In the genomic region with DNA sequence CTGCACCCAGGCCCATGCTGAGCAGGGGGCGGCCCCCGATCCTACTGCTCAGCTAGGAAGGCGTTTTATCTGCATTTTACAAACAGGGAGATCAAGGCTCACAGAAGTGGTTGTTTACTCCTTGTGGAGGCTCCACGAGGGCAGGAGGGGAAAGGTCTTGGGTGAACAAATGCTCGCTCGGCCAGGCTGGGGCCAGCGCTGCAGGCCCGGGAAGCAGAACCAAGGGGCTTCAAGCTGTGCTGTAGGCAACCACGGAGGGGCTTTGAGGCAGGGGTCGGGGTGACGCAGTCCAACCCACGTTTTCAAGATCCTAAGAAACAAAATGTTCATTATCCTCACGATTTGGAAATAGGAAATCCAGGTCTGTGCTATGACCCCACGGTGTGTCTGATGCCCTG, we compare ENCODE assay signal across 1 cellular context.
TF ChIP-seq lines count a peak whose summit lies in the region.

No MANE protein-coding gene starts in this region.

TF ChIP-seq in GM23338, 12 proteins besides CTCF, POLR2A, EP300 and RAD21 (continued from another document):
- TF ChIP-seq, protein P1, sequence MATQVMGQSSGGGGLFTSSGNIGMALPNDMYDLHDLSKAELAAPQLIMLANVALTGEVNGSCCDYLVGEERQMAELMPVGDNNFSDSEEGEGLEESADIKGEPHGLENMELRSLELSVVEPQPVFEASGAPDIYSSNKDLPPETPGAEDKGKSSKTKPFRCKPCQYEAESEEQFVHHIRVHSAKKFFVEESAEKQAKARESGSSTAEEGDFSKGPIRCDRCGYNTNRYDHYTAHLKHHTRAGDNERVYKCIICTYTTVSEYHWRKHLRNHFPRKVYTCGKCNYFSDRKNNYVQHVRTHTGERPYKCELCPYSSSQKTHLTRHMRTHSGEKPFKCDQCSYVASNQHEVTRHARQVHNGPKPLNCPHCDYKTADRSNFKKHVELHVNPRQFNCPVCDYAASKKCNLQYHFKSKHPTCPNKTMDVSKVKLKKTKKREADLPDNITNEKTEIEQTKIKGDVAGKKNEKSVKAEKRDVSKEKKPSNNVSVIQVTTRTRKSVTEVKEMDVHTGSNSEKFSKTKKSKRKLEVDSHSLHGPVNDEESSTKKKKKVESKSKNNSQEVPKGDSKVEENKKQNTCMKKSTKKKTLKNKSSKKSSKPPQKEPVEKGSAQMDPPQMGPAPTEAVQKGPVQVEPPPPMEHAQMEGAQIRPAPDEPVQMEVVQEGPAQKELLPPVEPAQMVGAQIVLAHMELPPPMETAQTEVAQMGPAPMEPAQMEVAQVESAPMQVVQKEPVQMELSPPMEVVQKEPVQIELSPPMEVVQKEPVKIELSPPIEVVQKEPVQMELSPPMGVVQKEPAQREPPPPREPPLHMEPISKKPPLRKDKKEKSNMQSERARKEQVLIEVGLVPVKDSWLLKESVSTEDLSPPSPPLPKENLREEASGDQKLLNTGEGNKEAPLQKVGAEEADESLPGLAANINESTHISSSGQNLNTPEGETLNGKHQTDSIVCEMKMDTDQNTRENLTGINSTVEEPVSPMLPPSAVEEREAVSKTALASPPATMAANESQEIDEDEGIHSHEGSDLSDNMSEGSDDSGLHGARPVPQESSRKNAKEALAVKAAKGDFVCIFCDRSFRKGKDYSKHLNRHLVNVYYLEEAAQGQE (IDR thresholded peaks at IDR 0.05; ENCODE audit: unreplicated experiment) = no peak
- no peak for TF ChIP-seq NANOG (IDR thresholded peaks at IDR 0.05; ENCODE audit: borderline replicate concordance)
TF ChIP-seq in GM23338: peak in this region for 0.
